1 cellular context compared by ENCODE assay signal in genomic region chr14:73755434-73756014, GRCh38.
TF ChIP-seq lines count a peak whose summit lies in the region.

No MANE protein-coding gene starts in this region.

TF ChIP-seq in HepG2, 621 proteins besides CTCF, POLR2A, EP300 and RAD21 (continued from another document):
- TF ChIP-seq ARID5B (CRISPR knock-in tag; IDR thresholded peaks at IDR 0.05) (0 out of 2 replicates have a peak, but pooled peaks have one; percentile 7), ELF4 (CRISPR knock-in tag; IDR thresholded peaks at IDR 0.05; ENCODE audit: borderline replicate concordance) (no peak), ZNF562 (CRISPR knock-in tag; IDR thresholded peaks at IDR 0.05; ENCODE audit: borderline replicate concordance) (no peak), FOXO1 (CRISPR knock-in tag; IDR thresholded peaks at IDR 0.05) (no peak), ADNP (CRISPR knock-in tag; IDR thresholded peaks at IDR 0.05) (no peak), ZC3H4 (CRISPR knock-in tag; IDR thresholded peaks at IDR 0.05; ENCODE audit: borderline replicate concordance) (no peak), SOX13 (IDR thresholded peaks at IDR 0.05) (no peak), SOX13 (CRISPR knock-in tag; conservative IDR thresholded peaks at IDR 0.05 in 1 of 2, IDR thresholded peaks at IDR 0.05 in 1 of 2) (no peak), FOXM1 (CRISPR knock-in tag; IDR thresholded peaks at IDR 0.05) (no peak)
- TF ChIP-seq, protein P1, sequence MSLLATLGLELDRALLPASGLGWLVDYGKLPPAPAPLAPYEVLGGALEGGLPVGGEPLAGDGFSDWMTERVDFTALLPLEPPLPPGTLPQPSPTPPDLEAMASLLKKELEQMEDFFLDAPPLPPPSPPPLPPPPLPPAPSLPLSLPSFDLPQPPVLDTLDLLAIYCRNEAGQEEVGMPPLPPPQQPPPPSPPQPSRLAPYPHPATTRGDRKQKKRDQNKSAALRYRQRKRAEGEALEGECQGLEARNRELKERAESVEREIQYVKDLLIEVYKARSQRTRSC (CRISPR knock-in tag; IDR thresholded peaks at IDR 0.05; ENCODE audit: low read depth): no peak
- TF ChIP-seq, protein P2, sequence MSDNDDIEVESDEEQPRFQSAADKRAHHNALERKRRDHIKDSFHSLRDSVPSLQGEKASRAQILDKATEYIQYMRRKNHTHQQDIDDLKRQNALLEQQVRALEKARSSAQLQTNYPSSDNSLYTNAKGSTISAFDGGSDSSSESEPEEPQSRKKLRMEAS (IDR thresholded peaks at IDR 0.05): peak; percentile 16; the same call in 1 of the 2 replicates
TF ChIP-seq in HepG2: peak in this region for 11.
